Comparison of ENCODE assay signal across 27 cellular contexts in the genomic region with DNA sequence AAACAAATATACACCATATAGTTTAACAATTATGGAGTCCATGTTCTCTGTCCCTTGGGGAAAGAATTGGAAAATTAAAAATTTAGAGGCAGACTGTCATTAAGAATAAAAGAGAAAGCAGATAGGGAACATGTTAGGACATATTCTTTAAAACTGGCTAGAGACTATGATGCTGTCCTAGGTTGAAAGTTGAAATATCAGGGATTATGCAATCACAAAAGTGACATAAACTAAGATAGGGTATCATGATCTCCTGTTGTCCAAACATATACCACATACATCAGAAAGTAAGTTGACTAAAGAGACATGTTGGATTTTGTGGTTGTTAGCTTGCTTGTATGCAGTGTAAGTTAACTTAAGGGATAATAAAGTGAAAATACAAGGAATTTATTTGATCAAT. TPM values are rescaled to one million over a fixed set of nuclear protein-coding genes. Genes with fewer than 3 reads are reported as not detected.
DNase-seq lines count a peak whose midpoint lies in the region; ATAC-seq, FAIRE-seq and TF ChIP-seq lines count a peak whose summit lies in the region.
"Had no signal": no experiment of that assay in that cellular context is flagged by ENCODE, and none has a peak within 500 bp of the region (broad histone marks: within the 10 kb centered on the region; RNA-seq: fewer than 3 reads in every experiment).

No MANE protein-coding gene starts in this region.

- peaks cover 0 to 49% (median 15%) of the 10 kb centered on the region in 10 experiments; a peak in 13 of 20 replicates for H3K4me1 ChIP-seq in BLaER1 treated with 17β-estradiol and CSF1 and Interleukin-3, amounts not matched to agents 10 nM and 100 nM
- peaks cover 15% of the 10 kb centered on the region for H3K4me1 ChIP-seq in keratinocyte (ENCODE audit: control insufficient read depth, extremely low read depth, insufficient read depth, low read length)
- peaks cover 0 to 6% (median 0%) of the 10 kb centered on the region in 3 donors for H3K4me1 ChIP-seq in pancreas
- H3K4me1 ChIP-seq: BLaER1, transverse colon had no signal

- ATAC-seq in pancreas (no peak), HG03175 (IDR thresholded peaks at IDR 0.05; ENCODE audit: unreplicated experiment) (no peak), HG03565 (IDR thresholded peaks at IDR 0.05; ENCODE audit: unreplicated experiment) (no peak)
- ATAC-seq: mucosa of descending colon; natural killer cell treated with Interleukin-12 subunit alpha and Interleukin-12 subunit beta and Interleukin-15 and Interleukin-18, amount 100 ng/mL, for 72 hours had no signal

- H4K20me1 ChIP-seq in BLaER1 treated with 17β-estradiol and CSF1 and Interleukin-3, amounts not matched to agents 10 nM and 100 nM, result no peaks in the 10 kb centered on the region
- no peaks in the 10 kb centered on the region for H4K20me1 ChIP-seq in keratinocyte (ENCODE audit: control insufficient read depth, extremely low read depth, insufficient read depth, low read length)
- H4K20me1 ChIP-seq: BLaER1 had no signal

- peak overlapping the region; percentile 62 for H2AFZ ChIP-seq in keratinocyte (ENCODE audit: control insufficient read depth, low read length)

- no peaks in the 10 kb centered on the region for H3K9me1 ChIP-seq in keratinocyte (ENCODE audit: control insufficient read depth, extremely low read depth, insufficient read depth, low read length)

- no peaks in the 10 kb centered on the region for H3K36me3 ChIP-seq in BLaER1 treated with 17β-estradiol and CSF1 and Interleukin-3, amounts not matched to agents 10 nM and 100 nM
- H3K36me3 ChIP-seq in bronchial epithelial cell (ENCODE audit: control insufficient read depth, insufficient read depth, low read length), result no peaks in the 10 kb centered on the region
- H3K36me3 ChIP-seq in keratinocyte (ENCODE audit: control insufficient read depth in 2 of 2, extremely low read depth in 1 of 2, insufficient read depth in 2 of 2, low read length in 2 of 2), result no peaks in the 10 kb centered on the region
- H3K36me3 ChIP-seq in pancreas, result no peaks in the 10 kb centered on the region
- H3K36me3 ChIP-seq: BLaER1, transverse colon had no signal

- TF ChIP-seq CTCF in bronchial epithelial cell (IDR thresholded peaks at IDR 0.05; ENCODE audit: insufficient read depth, low read length, severe bottlenecking), result no peak
- no peak for TF ChIP-seq CTCF in keratinocyte (optimal IDR thresholded peaks at IDR 0.05 in 1 of 3, IDR thresholded peaks at IDR 0.05 in 1 of 3, conservative IDR thresholded peaks at IDR 0.05 in 1 of 3; ENCODE audit: extremely low read depth in 1 of 3, insufficient read depth in 2 of 3, low read length in 3 of 3)
- no peak for TF ChIP-seq CTCF in pancreas (IDR thresholded peaks at IDR 0.05)

- peak overlapping the region in 1 of 11 experiments; percentile 23; a peak in 2 of 22 replicates for H3K27ac ChIP-seq in BLaER1 treated with 17β-estradiol and CSF1 and Interleukin-3, amounts not matched to agents 10 nM and 100 nM
- H3K27ac ChIP-seq in keratinocyte (ENCODE audit: control insufficient read depth, insufficient read depth, low read length) (peak overlapping the region; percentile 32), pancreas (no peak overlapping the region)
- H3K27ac ChIP-seq: BLaER1, KMS-11, transverse colon had no signal

- dilution Hi-C loops in keratinocyte (cut with MboI; ENCODE audit: extremely low pct_ligation_motif_present, low sequenced_read_pairs), result no loop called here

- H3K27me3 ChIP-seq in BLaER1 treated with 17β-estradiol and CSF1 and Interleukin-3, amounts not matched to agents 10 nM and 100 nM, result no peaks in the 10 kb centered on the region
- no peaks in the 10 kb centered on the region for H3K27me3 ChIP-seq in bronchial epithelial cell (ENCODE audit: control insufficient read depth, insufficient read depth, low read length)
- no peaks in the 10 kb centered on the region for H3K27me3 ChIP-seq in keratinocyte (ENCODE audit: control insufficient read depth, extremely low read depth, insufficient read depth, low read length)
- H3K27me3 ChIP-seq in pancreas, result no peaks in the 10 kb centered on the region
- H3K27me3 ChIP-seq: BLaER1 had no signal

- H3K9me3 ChIP-seq in BLaER1 treated with 17β-estradiol and CSF1 and Interleukin-3, amounts not matched to agents 10 nM and 100 nM (replicated peaks in 1 of 11), result no peaks in the 10 kb centered on the region
- H3K9me3 ChIP-seq in keratinocyte (ENCODE audit: control insufficient read depth, low read depth, low read length), result no peaks in the 10 kb centered on the region
- no peaks in the 10 kb centered on the region for H3K9me3 ChIP-seq in pancreas
- H3K9me3 ChIP-seq: BLaER1, mucosa of descending colon, transverse colon had no signal

- intact Hi-C loops in pancreas (cut with DNase I), result no loop called here

- H3K4me3 ChIP-seq in BLaER1 treated with 17β-estradiol and CSF1 and Interleukin-3, amounts not matched to agents 10 nM and 100 nM, result no peak overlapping the region
- H3K4me3 ChIP-seq in bronchial epithelial cell (ENCODE audit: low read depth, low read length) (no peak overlapping the region), keratinocyte (ENCODE audit: control insufficient read depth in 2 of 3, extremely low read depth in 1 of 3, insufficient read depth in 2 of 3, low read depth in 1 of 3, low read length in 3 of 3) (peak overlapping the region in 2 of 3 experiments; percentile 4 to 32), pancreas (no peak overlapping the region)
- H3K4me3 ChIP-seq: BLaER1, coronary artery, mucosa of descending colon, transverse colon had no signal

- H3K9ac ChIP-seq in BLaER1 treated with 17β-estradiol and CSF1 and Interleukin-3, amounts not matched to agents 10 nM and 100 nM, result no peak overlapping the region
- H3K9ac ChIP-seq in keratinocyte (ENCODE audit: control insufficient read depth, extremely low read depth, insufficient read depth, low read length), result no peak overlapping the region
- H3K9ac ChIP-seq: BLaER1, KMS-11 had no signal

- peak; percentile 12 for DNase-seq in OCI-M1 (lab: John Stamatoyannopoulos, UW)
- peak; percentile 80 for DNase-seq in bronchial epithelial cell (ENCODE audit: low read depth)
- no peak for DNase-seq in keratinocyte (ENCODE audit: low read depth, low spot score)
- no peak for DNase-seq in midbrain (lab: John Stamatoyannopoulos, UW)
- DNase-seq in pancreas, result no peak
- DNase-seq: activated CD4-positive, CD25-positive, alpha-beta regulatory T cell; activated naive CD4-positive, alpha-beta T cell treated with Interleukin-2 at 50 U/mL for 16 hours; amygdala; COR-L47; DMS79; endodermal cell; H9; islet precursor cell; mucosa of descending colon; NCI-H510A; retina; Right ventricle myocardium superior; stimulated activated CD4-positive, alpha-beta T cell treated with anti-CD3 and anti-CD28 coated beads, Interleukin-2, amount 100 ng/mL, for 48 hours; transverse colon had no signal

- no peaks in the 10 kb centered on the region for H3K79me2 ChIP-seq in keratinocyte (ENCODE audit: control insufficient read depth, insufficient read depth, low read length)

- peak overlapping the region in 7 of 11 experiments; percentile 22 to 63 (median 57); a peak in 11 of 22 replicates for H3K4me2 ChIP-seq in BLaER1 treated with 17β-estradiol and CSF1 and Interleukin-3, amounts not matched to agents 10 nM and 100 nM
- peak overlapping the region; percentile 54 for H3K4me2 ChIP-seq in keratinocyte (ENCODE audit: control insufficient read depth, extremely low read depth, insufficient read depth, low read depth, low read length)
- H3K4me2 ChIP-seq: BLaER1, KMS-11 had no signal

- FAIRE-seq in bronchial epithelial cell (lab: Jason Lieb, UNC), result no peak
- FAIRE-seq in keratinocyte (lab: Jason Lieb, UNC), result no peak
- no peak for FAIRE-seq in pancreas (lab: Jason Lieb, UNC)
- FAIRE-seq: HTR-8/SVneo had no signal

RNA-seq across cellular contexts. Expression of gene EID1, which starts 9.9 kb away (rescaled TPM):
- total RNA-seq in bronchial epithelial cell (80.8 and 233 TPM in 2 replicates), pancreas (10 to 100 TPM; 26.5 to 48.4 (median 40.2) TPM)
- polyA plus RNA-seq in keratinocyte (99.0 to 125 TPM (median 120 TPM) in 3 replicates), pancreas (10 to 100 TPM; 43.8 to 96.3 TPM)
- 70.5 TPM for polyA plus RNA-seq in keratinocyte (2011; ENCODE audit: low read depth)
- polyA plus RNA-seq in keratinocyte (2011; cell fraction: cytosol; rRNA removed), result 91.5 and 134 TPM in 2 replicates
- polyA plus RNA-seq in keratinocyte (2011; cell fraction: nucleus; rRNA removed), result 64.2 and 92.7 TPM in 2 replicates
- 33.8 and 90.2 TPM in 2 replicates for polyA plus RNA-seq in keratinocyte (2012; ENCODE audit: low replicate concordance)
- polyA minus RNA-seq in keratinocyte, result 15.3 to 43.0 TPM (median 25.1 TPM) in 3 replicates
- polyA minus RNA-seq in keratinocyte (2011; cell fraction: cytosol; rRNA and poly(A)+ RNA removed), result 87.5 TPM
- polyA minus RNA-seq in keratinocyte (2011; cell fraction: nucleus; rRNA and poly(A)+ RNA removed), result 12.9 and 23.2 TPM in 2 replicates

RNA-seq across cellular contexts. Expression of gene CEP152, which starts 57.1 kb away (rescaled TPM):
- 4.5 and 10.1 TPM in 2 replicates for total RNA-seq in bronchial epithelial cell
- 0.92 to 4.0 TPM (median 1.5 TPM) in 3 replicates for polyA plus RNA-seq in keratinocyte
- 6.5 TPM for polyA plus RNA-seq in keratinocyte (2011; ENCODE audit: low read depth)
- 0.30 and 0.74 TPM in 2 replicates for polyA plus RNA-seq in keratinocyte (2011; cell fraction: cytosol; rRNA removed)
- 3.5 and 7.6 TPM in 2 replicates for polyA plus RNA-seq in keratinocyte (2011; cell fraction: nucleus; rRNA removed)
- polyA plus RNA-seq in keratinocyte (2012; ENCODE audit: low replicate concordance), result 1.4 and 2.2 TPM in 2 replicates
- polyA minus RNA-seq in keratinocyte, result 0.13 to 3.9 TPM (median 2.8 TPM) in 3 replicates
- 5.4 TPM for polyA minus RNA-seq in keratinocyte (2011; cell fraction: cytosol; rRNA and poly(A)+ RNA removed)
- polyA minus RNA-seq in keratinocyte (2011; cell fraction: nucleus; rRNA and poly(A)+ RNA removed), result 1.7 and 9.0 TPM in 2 replicates
- total RNA-seq in pancreas, result 1 to 10 TPM; 2.0 to 8.0 (median 2.8) TPM
- 1 to 10 TPM; 1.3 TPM for polyA plus RNA-seq in pancreas

Comparison
In these comparisons a context has a peak if more than half of its experiments do, and no peak if none do; other contexts are left out.
1. H3K4me3 ChIP-seq: peak in keratinocyte (2 of 3); none in BLaER1 treated with 17β-estradiol and CSF1 and Interleukin-3, amounts not matched to agents 10 nM and 100 nM (0 of 10), bronchial epithelial cell (single experiment) and pancreas (0 of 4).
2. DNase-seq: peak in OCI-M1 (single experiment) and bronchial epithelial cell (single experiment); none in keratinocyte (single experiment), midbrain (single experiment) and pancreas (0 of 6).